In genomic region chr18:62558015-62558663, GRCh38 we compare ENCODE assay signal across 26 cellular contexts. TPM values are rescaled to one million over a fixed set of nuclear protein-coding genes. Genes with fewer than 3 reads are reported as not detected.
DNase-seq lines count a peak whose midpoint lies in the region; ATAC-seq lines count a peak whose summit lies in the region.
"Had no signal": no experiment of that assay in that cellular context is flagged by ENCODE, and none has a peak within 500 bp of the region (broad histone marks: within the 10 kb centered on the region; RNA-seq: fewer than 3 reads in every experiment).

No MANE protein-coding gene starts in this region.

- H3K36me3 ChIP-seq in GM23248 (ENCODE audit: low read depth), result peaks cover 31% of the 10 kb centered on the region
- H3K36me3 ChIP-seq: neural progenitor cell had no signal

- ATAC-seq in activated CD4-positive, alpha-beta T cell treated with anti-CD3 and anti-CD28 coated beads for 36 hours, result no peak
- ATAC-seq in GM21619 (IDR thresholded peaks at IDR 0.05; ENCODE audit: unreplicated experiment) (peak; percentile 73), HG03565 (IDR thresholded peaks at IDR 0.05; ENCODE audit: unreplicated experiment) (peak; percentile 47)

- no peaks in the 10 kb centered on the region for H3K27me3 ChIP-seq in GM23248 (replicated peaks; ENCODE audit: insufficient read depth)
- H3K27me3 ChIP-seq: neural progenitor cell, Peyer's patch, tibial artery had no signal

- CTCF ChIA-PET in activated CD4-positive, alpha-beta T cell treated with anti-CD3 and anti-CD28 coated beads for 36 hours (lab: Charles Lee), result interaction anchor here (0.7 to 2.1 kb wide), 2 partner anchors 13 to 26 kb away, joined by 3 to 5 read pairs; no protein-coding TSS in a partner anchor

- no peak for DNase-seq in activated CD4-positive, alpha-beta T cell treated with anti-CD3 and anti-CD28 coated beads for 36 hours
- DNase-seq in activated CD4-positive, alpha-beta T cell treated with anti-CD3 and anti-CD28 coated beads, Interleukin-2, amount 50 U/mL, for 4 hours, result no peak
- DNase-seq in cerebellar cortex (ENCODE audit: low spot score), result no peak
- no peak for DNase-seq in SKM-1 (lab: John Stamatoyannopoulos, UW; ENCODE audit: unreplicated experiment)
- no peak for DNase-seq in DMS79 (lab: John Stamatoyannopoulos, UW)
- no peak for DNase-seq in GM23248
- DNase-seq: activated CD4-positive, alpha-beta T cell treated with anti-CD3 and anti-CD28 coated beads for 4 hours; activated CD8-positive, alpha-beta memory T cell treated with anti-CD3 and anti-CD28 coated beads, Interleukin-2, amount 50 U/mL, for 4 hours; activated naive CD4-positive, alpha-beta T cell; aorta; C1 segment of cervical spinal cord; HCEC 1CT; hippocampal formation; midbrain; NCI-H1048; NCI-H2107; NCI-H774; Peyer's patch; psoas muscle; SK-N-SH; tibial artery had no signal

- no peaks in the 10 kb centered on the region for H3K9me2 ChIP-seq in GM23248 (ENCODE audit: insufficient read depth)
- H3K9me2 ChIP-seq: SK-N-SH had no signal

- intact Hi-C loops in activated CD4-positive, alpha-beta T cell treated with anti-CD3 and anti-CD28 coated beads for 36 hours (cut with DNase I, micrococcal nuclease), result no loop called here

- no peaks in the 10 kb centered on the region for H3K79me2 ChIP-seq in GM23248 (ENCODE audit: insufficient read depth)

- H3K4me2 ChIP-seq in GM23248 (ENCODE audit: unreplicated experiment), result no peak overlapping the region
- H3K4me2 ChIP-seq: KMS-11, neural progenitor cell, SK-N-SH had no signal

- no peaks in the 10 kb centered on the region for H4K20me1 ChIP-seq in GM23248 (ENCODE audit: insufficient read depth)

- H3K27ac Mint-ChIP-seq in activated CD4-positive, alpha-beta T cell treated with anti-CD3 and anti-CD28 coated beads for 36 hours, result peak overlapping the region; percentile 30
- H3K27ac Mint-ChIP-seq: neural progenitor cell had no signal

- H3K4me3 Mint-ChIP-seq in activated CD4-positive, alpha-beta T cell treated with anti-CD3 and anti-CD28 coated beads for 36 hours, result no peak overlapping the region
- H3K4me3 Mint-ChIP-seq: neural progenitor cell had no signal

- H3K9me3 ChIP-seq in GM23248 (ENCODE audit: low read depth), result no peaks in the 10 kb centered on the region
- H3K9me3 ChIP-seq: Peyer's patch, psoas muscle, SK-N-SH, tibial artery had no signal

- no peak overlapping the region for H3K27ac ChIP-seq in GM23248
- H3K27ac ChIP-seq: 22Rv1, KMS-11, neural progenitor cell, Peyer's patch, psoas muscle, tibial artery had no signal

- H3K9ac ChIP-seq in GM23248, result no peak overlapping the region
- H3K9ac ChIP-seq: KMS-11, neural progenitor cell, SK-N-SH had no signal

- in situ Hi-C loops in GM23248 (cut with MboI), result loop anchor here (25.0 kb wide), 1 partner anchor 371 kb away; the partner anchor contains the start of genes PIGN and RELCH

- 0 out of 2 replicates have a peak, but pooled peaks cover 6% of the 10 kb centered on the region for H3K4me1 ChIP-seq in GM23248 (ENCODE audit: insufficient read depth)
- H3K4me1 ChIP-seq: psoas muscle, tibial artery had no signal

- 84 to 86% methylated on average over 6 of the region's 6 CpGs for WGBS in GM23248 (ENCODE audit: low coverage in 1 of 2, low lambda C conversion rate in 2 of 2, missing lambda C conversion rate in 2 of 2), 2 experiments

- H3K4me3 ChIP-seq in GM23248, result no peak overlapping the region
- H3K4me3 ChIP-seq: neural progenitor cell, Peyer's patch, psoas muscle, tibial artery had no signal

- no peaks in the 10 kb centered on the region for H3K9me3 Mint-ChIP-seq in activated CD4-positive, alpha-beta T cell treated with anti-CD3 and anti-CD28 coated beads for 36 hours (ENCODE audit: low read depth)
- H3K9me3 Mint-ChIP-seq: neural progenitor cell had no signal

- peaks cover 69% of the 10 kb centered on the region for H3K36me3 Mint-ChIP-seq in activated CD4-positive, alpha-beta T cell treated with anti-CD3 and anti-CD28 coated beads for 36 hours (ENCODE audit: low read depth)

- no peak overlapping the region for H2AFZ ChIP-seq in GM23248
- H2AFZ ChIP-seq: neural progenitor cell had no signal

- no peaks in the 10 kb centered on the region for H3K27me3 Mint-ChIP-seq in activated CD4-positive, alpha-beta T cell treated with anti-CD3 and anti-CD28 coated beads for 36 hours

- H3F3A ChIP-seq in GM23248 (ENCODE audit: insufficient read depth), result no peaks in the 10 kb centered on the region

- POLR2A ChIA-PET in activated CD4-positive, alpha-beta T cell treated with anti-CD3 and anti-CD28 coated beads for 36 hours (lab: Charles Lee), result no interaction called here

- H3K4me1 Mint-ChIP-seq in activated CD4-positive, alpha-beta T cell treated with anti-CD3 and anti-CD28 coated beads for 36 hours, result peaks cover 24% of the 10 kb centered on the region
- H3K4me1 Mint-ChIP-seq: neural progenitor cell had no signal

RNA-seq across cellular contexts. Expression of gene ZCCHC2, which starts 35.3 kb away (rescaled TPM):
- 10 to 100 TPM; 26.1 to 40.1 TPM for total RNA-seq in activated CD4-positive, alpha-beta T cell treated with anti-CD3 and anti-CD28 coated beads for 36 hours
- 1.7 and 3.0 TPM in 2 replicates for total RNA-seq in GM23248 (2014; rRNA removed; shearing (Covaris generic))
- 0.81 and 1.1 TPM in 2 replicates for polyA plus RNA-seq in GM23248 (2016; fragmentation: Nextera tagmentation; extraction: Ambion mirVana)
